In genomic region chr12:56029666-56030293, GRCh38 we compare ENCODE assay signal across 2 cellular contexts.
A peak's percentile ranks its signal among the peaks of the same experiment; 100 is the strongest.
TF ChIP-seq lines count a peak whose summit lies in the region.

No MANE protein-coding gene starts in this region.

TF ChIP-seq in SK-N-SH treated with all-trans-retinoic acid at 6 μM for 48 hours, 23 proteins besides CTCF, POLR2A, EP300 and RAD21:
- TF ChIP-seq CREB5 (CRISPR knock-in tag; IDR thresholded peaks at IDR 0.05; ENCODE audit: low read depth) (no peak), PPARA (CRISPR knock-in tag; IDR thresholded peaks at IDR 0.05; ENCODE audit: borderline replicate concordance) (no peak), ZNF70 (CRISPR knock-in tag; IDR thresholded peaks at IDR 0.05) (no peak), CSDC2 (CRISPR knock-in tag; IDR thresholded peaks at IDR 0.05) (no peak), ZNF565 (CRISPR knock-in tag; conservative IDR thresholded peaks at IDR 0.05; ENCODE audit: low read depth) (no peak), CSRNP3 (CRISPR knock-in tag; IDR thresholded peaks at IDR 0.05) (no peak), ARNTL (CRISPR knock-in tag; IDR thresholded peaks at IDR 0.05; ENCODE audit: borderline replicate concordance, low read depth) (no peak), BACH2 (CRISPR knock-in tag; IDR thresholded peaks at IDR 0.05; ENCODE audit: borderline replicate concordance) (no peak), OSR1 (CRISPR knock-in tag; IDR thresholded peaks at IDR 0.05) (no peak), ZNF8 (CRISPR knock-in tag; IDR thresholded peaks at IDR 0.05) (no peak)

TF ChIP-seq in HepG2, 621 proteins besides CTCF, POLR2A, EP300 and RAD21 (continues in another document):
- TF ChIP-seq STAG1 (CRISPR knock-in tag; IDR thresholded peaks at IDR 0.05), result peak; percentile 84
- 0 out of 4 replicates have a peak, but pooled peaks of 1 of the 2 experiments have one; percentile 41 for TF ChIP-seq HMGXB4 (CRISPR knock-in tag; IDR thresholded peaks at IDR 0.05; ENCODE audit: borderline replicate concordance in 1 of 2, low read depth in 1 of 2)
- no peak for TF ChIP-seq MYNN (CRISPR knock-in tag; IDR thresholded peaks at IDR 0.05; ENCODE audit: low read depth)
- TF ChIP-seq ZNF121 (CRISPR knock-in tag; IDR thresholded peaks at IDR 0.05), result 0 out of 2 replicates have a peak, but pooled peaks have one; percentile 14
- TF ChIP-seq ZFP90 (CRISPR knock-in tag; IDR thresholded peaks at IDR 0.05; ENCODE audit: borderline replicate concordance), result no peak
- no peak for TF ChIP-seq IRF1 (CRISPR knock-in tag; IDR thresholded peaks at IDR 0.05; ENCODE audit: low read depth)
- peak; percentile 45 for TF ChIP-seq SAP130 (CRISPR knock-in tag; IDR thresholded peaks at IDR 0.05; ENCODE audit: low read depth)
- no peak for TF ChIP-seq SP1 (IDR thresholded peaks at IDR 0.05)
- no peak for TF ChIP-seq SP1 (CRISPR knock-in tag; IDR thresholded peaks at IDR 0.05)
- no peak for TF ChIP-seq SP2 (CRISPR knock-in tag; IDR thresholded peaks at IDR 0.05)
- peak; percentile 54; the same call in 1 of the 2 replicates for TF ChIP-seq HNF1B (CRISPR knock-in tag; IDR thresholded peaks at IDR 0.05)
- peak; percentile 33; the same call in 1 of the 2 replicates for TF ChIP-seq ERF (CRISPR knock-in tag; IDR thresholded peaks at IDR 0.05)
- TF ChIP-seq ZNF44 (CRISPR knock-in tag; IDR thresholded peaks at IDR 0.05), result no peak
- 0 out of 2 replicates have a peak, but pooled peaks have one; percentile 10 for TF ChIP-seq FOSL2 (CRISPR knock-in tag; IDR thresholded peaks at IDR 0.05)
- no peak for TF ChIP-seq ZNF10 (CRISPR knock-in tag; IDR thresholded peaks at IDR 0.05; ENCODE audit: borderline replicate concordance, low read depth)
- no peak for TF ChIP-seq TEAD2 (CRISPR knock-in tag; IDR thresholded peaks at IDR 0.05)
- no peak for TF ChIP-seq ZNF891 (CRISPR knock-in tag; IDR thresholded peaks at IDR 0.05)
- TF ChIP-seq SMAD3 (CRISPR knock-in tag; IDR thresholded peaks at IDR 0.05), result 0 out of 2 replicates have a peak, but pooled peaks have one; percentile 29
- TF ChIP-seq USF2 (IDR thresholded peaks at IDR 0.05; ENCODE audit: low read depth, low read length), result no peak
- TF ChIP-seq USF2 (CRISPR knock-in tag; IDR thresholded peaks at IDR 0.05; ENCODE audit: borderline replicate concordance), result no peak
- no peak for TF ChIP-seq MTF1 (CRISPR knock-in tag; IDR thresholded peaks at IDR 0.05)
- no peak for TF ChIP-seq MLXIP (CRISPR knock-in tag; IDR thresholded peaks at IDR 0.05; ENCODE audit: borderline replicate concordance)
- TF ChIP-seq PRDM10 (CRISPR knock-in tag; IDR thresholded peaks at IDR 0.05; ENCODE audit: low read depth), result no peak
- no peak for TF ChIP-seq REST (IDR thresholded peaks at IDR 0.05; ENCODE audit: borderline replicate concordance in 1 of 2, low read depth in 1 of 2, low read length in 2 of 2)
- no peak for TF ChIP-seq HOXA3 (CRISPR knock-in tag; IDR thresholded peaks at IDR 0.05)
- no peak for TF ChIP-seq ZBTB21 (CRISPR knock-in tag; IDR thresholded peaks at IDR 0.05)
- no peak for TF ChIP-seq ZNF572 (CRISPR knock-in tag; IDR thresholded peaks at IDR 0.05)
- TF ChIP-seq IRF2 (CRISPR knock-in tag; IDR thresholded peaks at IDR 0.05), result 0 out of 2 replicates have a peak, but pooled peaks have one; percentile 36
- TF ChIP-seq RCOR2 (CRISPR knock-in tag; IDR thresholded peaks at IDR 0.05), result no peak
- peak; percentile 27; the same call in 1 of the 2 replicates for TF ChIP-seq BCL6 (CRISPR knock-in tag; IDR thresholded peaks at IDR 0.05)
- TF ChIP-seq ZFP82 (CRISPR knock-in tag; IDR thresholded peaks at IDR 0.05; ENCODE audit: borderline replicate concordance), result no peak
- no peak for TF ChIP-seq ZHX1 (CRISPR knock-in tag; IDR thresholded peaks at IDR 0.05; ENCODE audit: low read depth)
- no peak for TF ChIP-seq CHCHD3 (CRISPR knock-in tag; IDR thresholded peaks at IDR 0.05)
- no peak for TF ChIP-seq ZNF207 (IDR thresholded peaks at IDR 0.05; ENCODE audit: borderline replicate concordance)
- no peak for TF ChIP-seq SRSF4 (IDR thresholded peaks at IDR 0.05; ENCODE audit: low read depth, low read length, poor library complexity, severe bottlenecking)
- 0 out of 2 replicates have a peak, but pooled peaks have one; percentile 36 for TF ChIP-seq BORCS8-MEF2B (CRISPR knock-in tag; IDR thresholded peaks at IDR 0.05)
